Comparison of ENCODE assay signal across 20 cellular contexts in genomic region chr14:82565825-82566224, GRCh38.
A peak's percentile ranks its signal among the peaks of the same experiment; 100 is the strongest.
DNase-seq lines count a peak whose midpoint lies in the region; TF ChIP-seq lines count a peak whose summit lies in the region.
"Had no signal": no experiment of that assay in that cellular context is flagged by ENCODE, and none has a peak within 500 bp of the region (broad histone marks: within the 10 kb centered on the region; RNA-seq: fewer than 3 reads in every experiment).

No MANE protein-coding gene starts in this region.

- no peak for TF ChIP-seq POLR2A in prostate gland (IDR thresholded peaks at IDR 0.05)

- TF ChIP-seq CTCF in prostate gland (IDR thresholded peaks at IDR 0.05) = no peak

- no peaks in the 10 kb centered on the region for H3K36me3 ChIP-seq in prostate gland

- H3K27me3 ChIP-seq in prostate gland (replicated peaks; ENCODE audit: insufficient read depth) = no peaks in the 10 kb centered on the region

- WGBS in prostate gland = 89% methylated on average over 1 of the region's 1 CpG

- no peak overlapping the region for H3K27ac ChIP-seq in prostate gland
- H3K27ac ChIP-seq: 22Rv1, A549, C4-2B had no signal

- no peak overlapping the region for H3K4me3 ChIP-seq in prostate gland
- H3K4me3 ChIP-seq: A549, GM12878 had no signal

- no peaks in the 10 kb centered on the region for H3K9me3 ChIP-seq in prostate gland
- H3K9me3 ChIP-seq: A549, Caco-2 had no signal

- intact Hi-C loops in prostate gland (cut with DNase I) = no loop called here

- DNase-seq in NCI-H1417 (lab: John Stamatoyannopoulos, UW) = peak; percentile 7 to 71 (median 27)
- no peak for DNase-seq in NCI-H1417 treated with DMSO at 0.1 percent for 48 hours (lab: John Stamatoyannopoulos, UW)
- peak; percentile 44 for DNase-seq in NCI-H748 (lab: John Stamatoyannopoulos, UW; ENCODE audit: unreplicated experiment)
- no peak for DNase-seq in NCI-H748 treated with DMSO at 0.1 percent for 48 hours (lab: John Stamatoyannopoulos, UW)
- peak; percentile 26 for DNase-seq in NCI-H524 treated with DMSO at 0.1 percent for 48 hours (lab: John Stamatoyannopoulos, UW)
- DNase-seq in putamen (ENCODE audit: low spot score) = peak; percentile 39
- no peak for DNase-seq in prostate gland (ENCODE audit: low spot score)
- no peak for DNase-seq in SW 1271 (lab: John Stamatoyannopoulos, UW)
- DNase-seq: AML-193; Caco-2; CD4-positive, alpha-beta T cell; DND-41; EL; GOT3; H7; HFFc6 had no signal

- H3K4me1 ChIP-seq in prostate gland (replicated peaks) = no peaks in the 10 kb centered on the region
- H3K4me1 ChIP-seq: A549, Caco-2 had no signal

Comparison
In these comparisons a context has a peak if more than half of its experiments do, and no peak if none do; other contexts are left out.
1. DNase-seq: peak in NCI-H1417 (3 of 3), NCI-H748 (single experiment), NCI-H524 treated with DMSO at 0.1 percent for 48 hours (single experiment) and putamen (single experiment); none in NCI-H1417 treated with DMSO at 0.1 percent for 48 hours (single experiment), NCI-H748 treated with DMSO at 0.1 percent for 48 hours (single experiment), prostate gland (single experiment) and SW 1271 (0 of 2).